24 cellular contexts compared by ENCODE assay signal in genomic region chr14:34851395-34851794, GRCh38. TPM values are rescaled to one million over a fixed set of nuclear protein-coding genes. Genes with fewer than 3 reads are reported as not detected.
DNase-seq lines count a peak whose midpoint lies in the region; ATAC-seq, FAIRE-seq and TF ChIP-seq lines count a peak whose summit lies in the region.
"Had no signal": no experiment of that assay in that cellular context is flagged by ENCODE, and none has a peak within 500 bp of the region (broad histone marks: within the 10 kb centered on the region; RNA-seq: fewer than 3 reads in every experiment).

No MANE protein-coding gene starts in this region.

- intact Hi-C loops in CD14-positive monocyte (cut with micrococcal nuclease) (no loop called here), PC-3 (cut with micrococcal nuclease) (no loop called here), endothelial cell of umbilical vein (cut with micrococcal nuclease) (no loop called here)
- intact Hi-C loops in activated CD4-positive, alpha-beta T cell treated with anti-CD3 and anti-CD28 coated beads for 36 hours (cut with DNase I, micrococcal nuclease), result no loop called here

- H4K20me1 ChIP-seq in PC-3 (ENCODE audit: low read length) (no peaks in the 10 kb centered on the region), endothelial cell of umbilical vein (replicated peaks; ENCODE audit: control insufficient read depth, extremely low read depth, insufficient read depth, low read length) (no peaks in the 10 kb centered on the region)

- no peaks in the 10 kb centered on the region for H3K9me2 ChIP-seq in PC-3 (replicated peaks; ENCODE audit: low read length)

- no peak for TF ChIP-seq POLR2A in endothelial cell of umbilical vein (IDR thresholded peaks at IDR 0.05; ENCODE audit: low read depth, low read length)

- FAIRE-seq in endothelial cell of umbilical vein (lab: Jason Lieb, UNC), result peak; percentile 70
- FAIRE-seq: frontal cortex, GM12878 had no signal

- H3K4me2 ChIP-seq in PC-3 (ENCODE audit: low read length), result peak overlapping the region; percentile 5; the same call in 1 of the 2 replicates
- H3K4me2 ChIP-seq in endothelial cell of umbilical vein (ENCODE audit: insufficient read depth, low read length), result no peak overlapping the region

- no peaks in the 10 kb centered on the region for H3K79me2 ChIP-seq in PC-3 (ENCODE audit: low read length)
- H3K79me2 ChIP-seq in endothelial cell of umbilical vein (ENCODE audit: control insufficient read depth, insufficient read depth, low read length), result peaks cover 26% of the 10 kb centered on the region

- H3K27me3 Mint-ChIP-seq in CD14-positive monocyte (ENCODE audit: low read depth in 3 of 3), result peaks cover 0 to 2% (median 0%) of the 10 kb centered on the region in 3 donors
- no peaks in the 10 kb centered on the region for H3K27me3 Mint-ChIP-seq in activated CD4-positive, alpha-beta T cell treated with anti-CD3 and anti-CD28 coated beads for 36 hours
- H3K27me3 Mint-ChIP-seq: brain had no signal

- no peak overlapping the region for H3K9ac ChIP-seq in PC-3 (ENCODE audit: low read length)
- no peak overlapping the region for H3K9ac ChIP-seq in endothelial cell of umbilical vein (replicated peaks; ENCODE audit: extremely low read depth, insufficient read depth, low read length)

- H2AFZ ChIP-seq in PC-3 (ENCODE audit: low read length), result no peak overlapping the region
- H2AFZ ChIP-seq in endothelial cell of umbilical vein (ENCODE audit: low read depth, low read length), result no peak overlapping the region

- POLR2A ChIA-PET in PC-3 (lab: Charles Lee; ENCODE audit: unreplicated experiment), result interaction anchor here (0.6 kb wide), 1 partner anchor 454 kb away, joined by 3 read pairs; no protein-coding TSS in a partner anchor
- POLR2A ChIA-PET in endothelial cell of umbilical vein (lab: Charles Lee), result no interaction called here
- POLR2A ChIA-PET in activated CD4-positive, alpha-beta T cell treated with anti-CD3 and anti-CD28 coated beads for 36 hours (lab: Charles Lee), result no interaction called here

- H3K9me3 Mint-ChIP-seq in CD14-positive monocyte, result peaks cover 0 to 2% (median 0%) of the 10 kb centered on the region in 7 donors
- H3K9me3 Mint-ChIP-seq in activated CD4-positive, alpha-beta T cell treated with anti-CD3 and anti-CD28 coated beads for 36 hours (ENCODE audit: low read depth), result no peaks in the 10 kb centered on the region
- H3K9me3 Mint-ChIP-seq: brain had no signal

- H3K4me1 ChIP-seq in PC-3 (ENCODE audit: insufficient read depth, low read length) (0 out of 2 replicates have a peak, but pooled peaks cover 3% of the 10 kb centered on the region), endothelial cell of umbilical vein (ENCODE audit: control insufficient read depth, extremely low read depth, insufficient read depth, low read length) (no peaks in the 10 kb centered on the region)
- H3K4me1 ChIP-seq: Caco-2, sigmoid colon, SJSA1 had no signal

- H3K36me3 Mint-ChIP-seq in CD14-positive monocyte, result peaks cover 39 to 82% of the 10 kb centered on the region in 2 donors
- peaks cover 46% of the 10 kb centered on the region for H3K36me3 Mint-ChIP-seq in activated CD4-positive, alpha-beta T cell treated with anti-CD3 and anti-CD28 coated beads for 36 hours (ENCODE audit: low read depth)

- H3K27me3 ChIP-seq in PC-3 (ENCODE audit: low read length) (no peaks in the 10 kb centered on the region), endothelial cell of umbilical vein (ENCODE audit: control insufficient read depth in 2 of 2, insufficient read depth in 2 of 2, low read length in 2 of 2) (no peaks in the 10 kb centered on the region)
- H3K27me3 ChIP-seq: left lung, sigmoid colon, SJSA1 had no signal

- H3K4me3 ChIP-seq in PC-3 (ENCODE audit: low read length) (no peak overlapping the region), endothelial cell of umbilical vein (replicated peaks in 1 of 3; ENCODE audit: insufficient read depth in 1 of 3, low read depth in 1 of 3, low read length in 3 of 3) (no peak overlapping the region)
- H3K4me3 ChIP-seq: GM12878, left lung, mucosa of descending colon, sigmoid colon, SJSA1 had no signal

- dilution Hi-C loops in endothelial cell of umbilical vein (cut with MboI; ENCODE audit: extremely low pct_ligation_motif_present, low sequenced_read_pairs), result no loop called here

- peak overlapping the region in 5 of 7 donors; percentile 12 to 78 (median 36) for H3K27ac Mint-ChIP-seq in CD14-positive monocyte
- no peak overlapping the region for H3K27ac Mint-ChIP-seq in activated CD4-positive, alpha-beta T cell treated with anti-CD3 and anti-CD28 coated beads for 36 hours
- H3K27ac Mint-ChIP-seq: brain had no signal

- CTCF ChIA-PET in PC-3 (lab: Charles Lee) (no interaction called here), endothelial cell of umbilical vein (lab: Charles Lee) (no interaction called here)
- CTCF ChIA-PET in activated CD4-positive, alpha-beta T cell treated with anti-CD3 and anti-CD28 coated beads for 36 hours (lab: Charles Lee), result no interaction called here

- no peak for DNase-seq in CD14-positive monocyte (ENCODE audit: low spot score)
- DNase-seq in PC-3, result peak; percentile 73
- DNase-seq in endothelial cell of umbilical vein (ENCODE audit: low read depth, low spot score), result peak; percentile 15
- peak; percentile 17 for DNase-seq in myocyte (ENCODE audit: low read depth)
- no peak for DNase-seq in GM19240 (ENCODE audit: insufficient read length, low spot score)
- no peak for DNase-seq in stimulated activated CD4-positive, alpha-beta T cell treated with anti-CD3 and anti-CD28 coated beads, Interleukin-2, amount 100 ng/mL, for 48 hours
- no peak for DNase-seq in activated CD4-positive, alpha-beta T cell treated with anti-CD3 and anti-CD28 coated beads for 36 hours
- DNase-seq: activated CD4-positive, alpha-beta T cell treated with anti-CD3 and anti-CD28 coated beads for 4 hours; AML-193; Caco-2; left lung; mucosa of descending colon; NCI-H1048; NCI-H2081 treated with DMSO at 0.1 percent for 48 hours; NCI-H526; nucleus accumbens; sigmoid colon; stimulated activated CD4-positive, alpha-beta T cell treated with anti-CD3 and anti-CD28 coated beads, Interleukin-4, amount 100 ng/mL, for 24 hours; T-helper 9 cell had no signal

- no peaks in the 10 kb centered on the region for H3K9me1 ChIP-seq in endothelial cell of umbilical vein (replicated peaks; ENCODE audit: control insufficient read depth, extremely low read depth, insufficient read depth, low read length)

- peak; percentile 65 for ATAC-seq in PC-3
- ATAC-seq in GM19452 (IDR thresholded peaks at IDR 0.05; ENCODE audit: unreplicated experiment), result no peak
- ATAC-seq in activated CD4-positive, alpha-beta T cell treated with anti-CD3 and anti-CD28 coated beads for 36 hours, result no peak
- ATAC-seq: GM12878, left lung, mucosa of descending colon had no signal

- TF ChIP-seq CTCF in CD14-positive monocyte (IDR thresholded peaks at IDR 0.05) (no peak), PC-3 (conservative IDR thresholded peaks at IDR 0.05; ENCODE audit: low read depth, low read length) (no peak), endothelial cell of umbilical vein (IDR thresholded peaks at IDR 0.05; ENCODE audit: extremely low read depth in 1 of 2, insufficient read depth in 1 of 2, low read depth in 1 of 2, low read length in 2 of 2) (no peak)

- no peaks in the 10 kb centered on the region for H3F3A ChIP-seq in PC-3 (ENCODE audit: low read length, unreplicated experiment)

- H3K4me3 Mint-ChIP-seq in CD14-positive monocyte, result no peak overlapping the region
- no peak overlapping the region for H3K4me3 Mint-ChIP-seq in activated CD4-positive, alpha-beta T cell treated with anti-CD3 and anti-CD28 coated beads for 36 hours
- H3K4me3 Mint-ChIP-seq: brain had no signal

- BruUV-seq in PC-3 (replicated peaks; lab: Mats Ljungman, UMichigan) (no TSS peak), endothelial cell of umbilical vein (replicated peaks; lab: Mats Ljungman, UMichigan) (no TSS peak)

- H3K36me3 ChIP-seq in PC-3 (ENCODE audit: low read depth, low read length) (peaks cover 13% of the 10 kb centered on the region), endothelial cell of umbilical vein (ENCODE audit: control insufficient read depth in 2 of 2, extremely low read depth in 1 of 2, insufficient read depth in 2 of 2, low read length in 2 of 2) (no peaks in the 10 kb centered on the region)

- H3K9me3 ChIP-seq in PC-3 (ENCODE audit: low read length), result no peaks in the 10 kb centered on the region
- no peaks in the 10 kb centered on the region for H3K9me3 ChIP-seq in endothelial cell of umbilical vein (replicated peaks; ENCODE audit: control insufficient read depth, insufficient read depth, low read length)
- H3K9me3 ChIP-seq: Caco-2, left lung, mucosa of descending colon, sigmoid colon, SJSA1 had no signal

- H3K27ac ChIP-seq in PC-3 (ENCODE audit: low read length) (peak overlapping the region; percentile 43), endothelial cell of umbilical vein (ENCODE audit: insufficient read depth, low read depth, low read length) (no peak overlapping the region)
- H3K27ac ChIP-seq: left lung, sigmoid colon, SJSA1 had no signal

- peaks cover 11% of the 10 kb centered on the region for H3K4me1 Mint-ChIP-seq in CD14-positive monocyte
- peaks cover 9% of the 10 kb centered on the region for H3K4me1 Mint-ChIP-seq in activated CD4-positive, alpha-beta T cell treated with anti-CD3 and anti-CD28 coated beads for 36 hours
- H3K4me1 Mint-ChIP-seq: brain had no signal

TF ChIP-seq in endothelial cell of umbilical vein, 7 proteins besides CTCF, POLR2A, EP300 and RAD21:
- TF ChIP-seq FOS (IDR thresholded peaks at IDR 0.05; ENCODE audit: borderline replicate concordance, insufficient read depth, low read length) (peak; percentile 32), MAX (IDR thresholded peaks at IDR 0.05; ENCODE audit: insufficient read depth, insufficient read length) (no peak)
TF ChIP-seq in endothelial cell of umbilical vein: peak in this region for 1.

RNA-seq across cellular contexts. Expression of gene BAZ1A, which starts 23.8 kb away (rescaled TPM):
- polyA plus RNA-seq in CD14-positive monocyte (10 to 100 TPM in 1 of 2 donors, 1 to 10 TPM in 1; 7.3 to 12.7 TPM), endothelial cell of umbilical vein (11.8 and 15.2 TPM in 2 replicates)
- total RNA-seq in PC-3 (2014; rRNA removed) (24.7 and 30.6 TPM in 2 replicates), endothelial cell of umbilical vein (49.1 and 52.1 TPM in 2 replicates), myocyte (34.8 and 35.9 TPM in 2 replicates)
- 23.6 and 26.4 TPM in 2 replicates for polyA plus RNA-seq in endothelial cell of umbilical vein (2011; cell fraction: cytosol; rRNA removed)
- 62.9 and 64.4 TPM in 2 replicates for polyA plus RNA-seq in endothelial cell of umbilical vein (2011; cell fraction: nucleus; rRNA removed)
- 42.1 and 49.9 TPM in 2 replicates for polyA plus RNA-seq in endothelial cell of umbilical vein (2012)
- polyA minus RNA-seq in endothelial cell of umbilical vein, result 20.9 and 27.7 TPM in 2 replicates
- 20.0 TPM for polyA minus RNA-seq in endothelial cell of umbilical vein (2011; cell fraction: cytosol; rRNA and poly(A)+ RNA removed)
- polyA minus RNA-seq in endothelial cell of umbilical vein (2011; cell fraction: nucleus; rRNA and poly(A)+ RNA removed), result 42.7 and 55.0 TPM in 2 replicates
- polyA plus RNA-seq in myocyte (2012), result 6.1 TPM
- 10 to 100 TPM; 53.9 to 75.2 TPM for total RNA-seq in activated CD4-positive, alpha-beta T cell treated with anti-CD3 and anti-CD28 coated beads for 36 hours

Comparison
In these comparisons a context has a peak if more than half of its experiments do, and no peak if none do; other contexts are left out.
1. DNase-seq: peak in PC-3 (single experiment), endothelial cell of umbilical vein (single experiment) and myocyte (single experiment); none in CD14-positive monocyte (single experiment), GM19240 (single experiment), stimulated activated CD4-positive, alpha-beta T cell treated with anti-CD3 and anti-CD28 coated beads, Interleukin-2, amount 100 ng/mL, for 48 hours (0 of 2) and activated CD4-positive, alpha-beta T cell treated with anti-CD3 and anti-CD28 coated beads for 36 hours (single experiment).